ENCODE assay signal across 16 cellular contexts in the genomic region with DNA sequence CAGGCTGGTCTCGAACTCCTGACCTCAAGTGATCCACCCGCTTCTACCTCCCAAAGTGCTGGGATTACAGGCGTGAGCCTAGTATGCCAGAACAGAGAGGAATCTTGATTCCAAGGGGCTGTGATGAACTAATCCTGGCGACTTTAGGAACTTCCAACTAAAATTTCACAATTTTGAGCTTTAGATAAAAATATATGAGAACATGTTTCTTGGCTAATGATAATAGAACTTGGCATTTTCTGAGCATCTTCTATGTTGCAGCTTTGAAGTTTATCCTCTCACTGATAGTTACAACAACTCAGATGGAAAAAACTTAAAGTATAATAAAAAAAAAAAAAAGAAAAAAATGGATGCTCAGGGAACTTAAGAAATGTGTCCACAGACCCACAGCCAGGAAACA.
A peak's percentile ranks its signal among the peaks of the same experiment; 100 is the strongest.
DNase-seq lines count a peak whose midpoint lies in the region; ATAC-seq lines count a peak whose summit lies in the region.
"Had no signal": no experiment of that assay in that cellular context is flagged by ENCODE, and none has a peak within 500 bp of the region (broad histone marks: within the 10 kb centered on the region; RNA-seq: fewer than 3 reads in every experiment).

No MANE protein-coding gene starts in this region.

- ATAC-seq in HG03108 (IDR thresholded peaks at IDR 0.05; ENCODE audit: unreplicated experiment) = no peak
- ATAC-seq: A549; CD8-positive, alpha-beta T cell had no signal

- DNase-seq in amniotic epithelial cell (ENCODE audit: low read depth) (peak; percentile 77), fibroblast of gingiva (ENCODE audit: low read depth) (peak; percentile 67), fibroblast of the conjunctiva (ENCODE audit: low read depth) (peak; percentile 12), iris pigment epithelial cell (ENCODE audit: low read depth) (peak; percentile 13), mesenteric fat pad (ENCODE audit: low spot score) (no peak), NCI-H1092 treated with DMSO at 0.1 percent for 48 hours (lab: John Stamatoyannopoulos, UW) (no peak), LoVo (ENCODE audit: low spot score) (no peak)
- DNase-seq: AML-193; Caco-2; Calu3; CD4-positive, alpha-beta T cell; CD8-positive, alpha-beta T cell; DMS79 treated with DMSO at 0.1 percent for 48 hours; GF-D8 had no signal

Comparison
In these comparisons a context has a peak if more than half of its experiments do, and no peak if none do; other contexts are left out.
1. DNase-seq: peak in amniotic epithelial cell (single experiment), fibroblast of gingiva (single experiment), fibroblast of the conjunctiva (single experiment) and iris pigment epithelial cell (single experiment); none in mesenteric fat pad (single experiment), NCI-H1092 treated with DMSO at 0.1 percent for 48 hours (single experiment) and LoVo (single experiment).